In genomic region chrX:26789751-26790150, GRCh38 we compare ENCODE assay signal across 19 cellular contexts.
A peak's percentile ranks its signal among the peaks of the same experiment; 100 is the strongest.
DNase-seq lines count a peak whose midpoint lies in the region; TF ChIP-seq lines count a peak whose summit lies in the region.
"Had no signal": no experiment of that assay in that cellular context is flagged by ENCODE, and none has a peak within 500 bp of the region (broad histone marks: within the 10 kb centered on the region; RNA-seq: fewer than 3 reads in every experiment).

No MANE protein-coding gene starts in this region.

- POLR2A ChIA-PET in GM10248 (lab: Yijun Ruan, JAX) = no interaction called here

- H3K27ac ChIP-seq in sigmoid colon = no peak overlapping the region
- no peak overlapping the region for H3K27ac ChIP-seq in esophagus muscularis mucosa (replicated peaks in 1 of 4)
- H3K27ac ChIP-seq: GM23248 had no signal

- TF ChIP-seq POLR2A in sigmoid colon (IDR thresholded peaks at IDR 0.05) (no peak), esophagus muscularis mucosa (IDR thresholded peaks at IDR 0.05; ENCODE audit: low read depth) (no peak)

- no peak overlapping the region for H3K4me3 ChIP-seq in choroid plexus epithelial cell (ENCODE audit: low read depth, low read length)
- H3K4me3 ChIP-seq in fibroblast of the aortic adventitia (ENCODE audit: low read depth, low read length) = no peak overlapping the region
- no peak overlapping the region for H3K4me3 ChIP-seq in sigmoid colon
- H3K4me3 ChIP-seq in esophagus muscularis mucosa = no peak overlapping the region
- H3K4me3 ChIP-seq: GM23248, HAP-1 had no signal

- TF ChIP-seq CTCF in choroid plexus epithelial cell (conservative IDR thresholded peaks at IDR 0.05; ENCODE audit: low read depth, low read length) (no peak), fibroblast of the aortic adventitia (IDR thresholded peaks at IDR 0.05; ENCODE audit: insufficient read depth, low read length) (no peak), sigmoid colon (IDR thresholded peaks at IDR 0.05) (no peak), GM10248 (IDR thresholded peaks at IDR 0.05; ENCODE audit: control extremely low read depth, extremely low read depth, low read depth, missing control alignments) (no peak), esophagus muscularis mucosa (IDR thresholded peaks at IDR 0.05) (no peak)

- peak; percentile 50 for DNase-seq in amniotic epithelial cell (ENCODE audit: low read depth)
- DNase-seq in choroid plexus epithelial cell (ENCODE audit: low read depth) = peak; percentile 39
- peak; percentile 1 for DNase-seq in fibroblast of the aortic adventitia (ENCODE audit: low read depth)
- DNase-seq in lung microvascular endothelial cell (ENCODE audit: low read depth in 2 of 2) = peak; percentile 7 to 47
- DNase-seq in NCI-H526 (lab: John Stamatoyannopoulos, UW) = no peak
- no peak for DNase-seq in sigmoid colon
- no peak for DNase-seq in GM10248 (ENCODE audit: extremely low spot score)
- no peak for DNase-seq in esophagus muscularis mucosa (ENCODE audit: extremely low spot score)
- DNase-seq: ACHN; BE2C; C1 segment of cervical spinal cord; CD4-positive, CD25-positive, alpha-beta regulatory T cell; CD8-positive, alpha-beta memory T cell; COR-L47; DMS 273 treated with DMSO at 0.1 percent for 48 hours; DMS53; DND-41; GM23248 had no signal

- intact Hi-C loops in sigmoid colon (cut with DNase I) (loop anchor here (10.0 kb wide), 1 partner anchor 395 kb away; no protein-coding TSS in a partner anchor), esophagus muscularis mucosa (cut with DNase I) (no loop called here)

- no peaks in the 10 kb centered on the region for H3K27me3 ChIP-seq in sigmoid colon
- H3K27me3 ChIP-seq in esophagus muscularis mucosa = no peaks in the 10 kb centered on the region
- H3K27me3 ChIP-seq: BE2C had no signal

- TF ChIP-seq EP300 in sigmoid colon (IDR thresholded peaks at IDR 0.05) = no peak
- no peak for TF ChIP-seq EP300 in esophagus muscularis mucosa (IDR thresholded peaks at IDR 0.05)

- CTCF ChIA-PET in GM10248 (lab: Yijun Ruan, JAX) = no interaction called here

- no peaks in the 10 kb centered on the region for H3K36me3 ChIP-seq in sigmoid colon
- H3K36me3 ChIP-seq in esophagus muscularis mucosa = no peaks in the 10 kb centered on the region
- H3K36me3 ChIP-seq: BE2C, HAP-1 had no signal

- H3K4me1 ChIP-seq in sigmoid colon (no peaks in the 10 kb centered on the region), esophagus muscularis mucosa (no peaks in the 10 kb centered on the region)
- H3K4me1 ChIP-seq: BE2C, HAP-1 had no signal

- no peaks in the 10 kb centered on the region for H3K9me3 ChIP-seq in sigmoid colon
- no peaks in the 10 kb centered on the region for H3K9me3 ChIP-seq in esophagus muscularis mucosa
- H3K9me3 ChIP-seq: BE2C, HAP-1 had no signal

Comparison
In these comparisons a context has a peak if more than half of its experiments do, and no peak if none do; other contexts are left out.
1. DNase-seq: peak in amniotic epithelial cell (single experiment), choroid plexus epithelial cell (single experiment), fibroblast of the aortic adventitia (single experiment) and lung microvascular endothelial cell (2 of 2); none in NCI-H526 (0 of 2), sigmoid colon (single experiment), GM10248 (single experiment) and esophagus muscularis mucosa (single experiment).